Comparison of ENCODE assay signal across 9 cellular contexts in genomic region chr19:18289471-18290066, GRCh38. TPM values are rescaled to one million over a fixed set of nuclear protein-coding genes. Genes with fewer than 3 reads are reported as not detected.
DNase-seq lines count a peak whose midpoint lies in the region; ATAC-seq and TF ChIP-seq lines count a peak whose summit lies in the region.
"Had no signal": no experiment of that assay in that cellular context is flagged by ENCODE, and none has a peak within 500 bp of the region (broad histone marks: within the 10 kb centered on the region; RNA-seq: fewer than 3 reads in every experiment).

No MANE protein-coding gene starts in this region.

- H3K9me2 ChIP-seq in OCI-LY7 (ENCODE audit: insufficient read depth, low read length) = no peaks in the 10 kb centered on the region

- H3K27ac Mint-ChIP-seq in CD4-positive, alpha-beta memory T cell = peak overlapping the region; percentile 79 to 100 (median 99)
- H3K27ac Mint-ChIP-seq in effector memory CD8-positive, alpha-beta T cell = peak overlapping the region; percentile 89 to 99

- intact Hi-C loops in CD4-positive, alpha-beta memory T cell (cut with micrococcal nuclease) = no loop called here
- intact Hi-C loops in OCI-LY7 (cut with micrococcal nuclease; ENCODE audit: unreplicated experiment) = no loop called here
- intact Hi-C loops in psoas muscle (cut with DNase I) = no loop called here

- peaks cover 0 to 3% of the 10 kb centered on the region in 2 donors for H3K36me3 Mint-ChIP-seq in CD4-positive, alpha-beta memory T cell
- peaks cover 32% of the 10 kb centered on the region for H3K36me3 Mint-ChIP-seq in effector memory CD8-positive, alpha-beta T cell (ENCODE audit: insufficient read depth)

- CTCF ChIA-PET in CD4-positive, alpha-beta memory T cell (lab: Charles Lee; ENCODE audit: partially characterized antibody) = interaction anchor here (0.6 to 2.9 kb wide), 5 partner anchors 8 to 257 kb away, joined by 3 to 8 read pairs (median 3); no protein-coding TSS in a partner anchor
- CTCF ChIA-PET in OCI-LY7 (lab: Charles Lee; ENCODE audit: unreplicated experiment) = no interaction called here

- H3K9me3 ChIP-seq in CD4-positive, alpha-beta memory T cell (ENCODE audit: control insufficient read depth in 1 of 2, low read length in 2 of 2) = no peaks in the 10 kb centered on the region
- H3K9me3 ChIP-seq in OCI-LY7 (ENCODE audit: low read length) = no peaks in the 10 kb centered on the region
- H3K9me3 ChIP-seq in psoas muscle = no peaks in the 10 kb centered on the region
- no peaks in the 10 kb centered on the region for H3K9me3 ChIP-seq in MG63

- peak in 1 of 5 donors; percentile 17 for DNase-seq in CD4-positive, alpha-beta memory T cell
- DNase-seq in OCI-LY7 (ENCODE audit: low spot score) = no peak
- no peak for DNase-seq in effector memory CD8-positive, alpha-beta T cell
- no peak for DNase-seq in psoas muscle
- no peak for DNase-seq in MG63
- DNase-seq in LoVo (ENCODE audit: low spot score) = no peak
- DNase-seq: NCI-H774 had no signal

- H3K4me2 ChIP-seq in OCI-LY7 (ENCODE audit: low read length) = 0 out of 2 replicates have a peak overlapping the region, but pooled peaks have one; percentile 30

- TF ChIP-seq CTCF in OCI-LY7 (conservative IDR thresholded peaks at IDR 0.05; ENCODE audit: low read length) = no peak
- TF ChIP-seq CTCF in psoas muscle (IDR thresholded peaks at IDR 0.05) = no peak

- no peak overlapping the region; the same call in 1 of the 2 replicates for H2AFZ ChIP-seq in OCI-LY7 (ENCODE audit: low read length)

- peaks cover 0 to 2% (median 0%) of the 10 kb centered on the region in 8 donors for H3K9me3 Mint-ChIP-seq in CD4-positive, alpha-beta memory T cell
- H3K9me3 Mint-ChIP-seq in effector memory CD8-positive, alpha-beta T cell = no peaks in the 10 kb centered on the region

- no peaks in the 10 kb centered on the region for H3K27me3 ChIP-seq in CD4-positive, alpha-beta memory T cell (ENCODE audit: insufficient read depth, low read length)
- no peaks in the 10 kb centered on the region for H3K27me3 ChIP-seq in psoas muscle (ENCODE audit: insufficient read depth in 3 of 3, low read length in 2 of 3)
- no peaks in the 10 kb centered on the region for H3K27me3 ChIP-seq in MG63

- POLR2A ChIA-PET in CD4-positive, alpha-beta memory T cell (lab: Charles Lee; ENCODE audit: partially characterized antibody) = interaction anchor here (6.7 to 27.2 kb wide), 3 partner anchors 9 to 31 kb away, joined by 516 to 1691 read pairs (median 1055); partner anchors contain the start of genes JUND and LSM4
- POLR2A ChIA-PET in OCI-LY7 (lab: Charles Lee) = interaction anchor here (0.7 kb wide), 2 partner anchors 52 to 192 kb away, joined by 3 to 8 read pairs; no protein-coding TSS in a partner anchor

- peak overlapping the region in 6 of 8 donors; percentile 53 to 87 (median 73) for H3K4me3 Mint-ChIP-seq in CD4-positive, alpha-beta memory T cell
- peak overlapping the region; percentile 57 to 64 for H3K4me3 Mint-ChIP-seq in effector memory CD8-positive, alpha-beta T cell

- no peaks in the 10 kb centered on the region for H4K20me1 ChIP-seq in OCI-LY7 (ENCODE audit: insufficient read depth, low read length)

- H3K36me3 ChIP-seq in CD4-positive, alpha-beta memory T cell (ENCODE audit: insufficient read depth, low read length) = no peaks in the 10 kb centered on the region
- H3K36me3 ChIP-seq in OCI-LY7 (ENCODE audit: insufficient read depth, low read length) (no peaks in the 10 kb centered on the region), psoas muscle (ENCODE audit: insufficient read depth in 1 of 2, low read depth in 1 of 2) (no peaks in the 10 kb centered on the region), MG63 (no peaks in the 10 kb centered on the region)

- peaks cover 39 to 80% (median 61%) of the 10 kb centered on the region in 4 donors for H3K4me1 Mint-ChIP-seq in CD4-positive, alpha-beta memory T cell
- H3K4me1 Mint-ChIP-seq in effector memory CD8-positive, alpha-beta T cell (ENCODE audit: low read depth in 2 of 2) = peaks cover 48 to 58% of the 10 kb centered on the region in 2 donors

- no TSS peak for BruUV-seq in OCI-LY7 (replicated peaks; lab: Mats Ljungman, UMichigan)

- no peaks in the 10 kb centered on the region for H3K79me2 ChIP-seq in OCI-LY7 (ENCODE audit: insufficient read depth, low read depth, low read length)

- H3K4me1 ChIP-seq in CD4-positive, alpha-beta memory T cell (ENCODE audit: insufficient read depth, low read length) = peaks cover 68% of the 10 kb centered on the region
- H3K4me1 ChIP-seq in OCI-LY7 (ENCODE audit: insufficient read depth, low read length, poor library complexity, severe bottlenecking) = peaks cover 59% of the 10 kb centered on the region
- H3K4me1 ChIP-seq in psoas muscle = peaks cover 14% of the 10 kb centered on the region

- WGBS in psoas muscle, 3 donors = 69 to 72% (median 70%) methylated on average over 10 of the region's 10 CpGs

- H3K4me3 ChIP-seq in CD4-positive, alpha-beta memory T cell (ENCODE audit: low read length in 2 of 2) = no peak overlapping the region
- no peak overlapping the region for H3K4me3 ChIP-seq in OCI-LY7 (ENCODE audit: low read depth, low read length, poor library complexity, severe bottlenecking)
- H3K4me3 ChIP-seq in psoas muscle = no peak overlapping the region
- H3K4me3 ChIP-seq in MG63 = no peak overlapping the region

- ATAC-seq in effector memory CD8-positive, alpha-beta T cell (replicated peaks) = no peak
- no peak for ATAC-seq in psoas muscle
- ATAC-seq in GM18519 (IDR thresholded peaks at IDR 0.05; ENCODE audit: low FRiP score, unreplicated experiment) = no peak
- no peak for ATAC-seq in HG02852 (IDR thresholded peaks at IDR 0.05; ENCODE audit: unreplicated experiment)

- no peaks in the 10 kb centered on the region for H3K27me3 Mint-ChIP-seq in CD4-positive, alpha-beta memory T cell
- H3K27me3 Mint-ChIP-seq in effector memory CD8-positive, alpha-beta T cell = no peaks in the 10 kb centered on the region

- H3K27ac ChIP-seq in CD4-positive, alpha-beta memory T cell (ENCODE audit: low read depth, low read length) = peak overlapping the region; percentile 98
- H3K27ac ChIP-seq in OCI-LY7 (ENCODE audit: low read depth, low read length, poor library complexity, severe bottlenecking) (no peak overlapping the region), psoas muscle (peak overlapping the region; percentile 97)

RNA-seq across cellular contexts. Expression of gene JUND, which starts 8.1 kb away (rescaled TPM):
- 100 to 1,000 TPM; 163 TPM for total RNA-seq in CD4-positive, alpha-beta memory T cell
- 100 to 1,000 TPM in 1 of 2 donors, 10 to 100 TPM in 1; 16.5 to 133 TPM for polyA plus RNA-seq in CD4-positive, alpha-beta memory T cell
- 138 and 144 TPM in 2 replicates for total RNA-seq in OCI-LY7 (2014; rRNA removed; shearing (Covaris generic))
- total RNA-seq in OCI-LY7 (2022) (79.0 and 92.6 TPM in 2 replicates), psoas muscle (10 to 100 TPM; 68.0 to 77.1 (median 72.1) TPM)
- polyA plus RNA-seq in psoas muscle = 10 to 100 TPM; 22.7 to 40.3 (median 38.9) TPM
- total RNA-seq in MG63 (2014; rRNA removed; shearing (Covaris generic); ENCODE audit: low replicate concordance) = 85.7 and 102 TPM in 2 replicates

RNA-seq across cellular contexts. Expression of gene IQCN, which starts 15.3 kb away (rescaled TPM):
- 1 to 10 TPM; 5.5 to 5.8 TPM for total RNA-seq in CD4-positive, alpha-beta memory T cell
- 1 to 10 TPM in 1 of 2 donors, under 1 TPM in 1; 0.13 to 1.8 TPM for polyA plus RNA-seq in CD4-positive, alpha-beta memory T cell
- total RNA-seq in OCI-LY7 (2014; rRNA removed; shearing (Covaris generic)) = 0.38 and 3.7 TPM in 2 replicates
- total RNA-seq in OCI-LY7 (2022) = 1.1 and 2.6 TPM in 2 replicates
- total RNA-seq in psoas muscle = 1 to 10 TPM in 1 of 4 donors, under 1 TPM in 3; 0.32 to 1.5 (median 0.43) TPM
- under 1 TPM; 0.12 to 0.57 (median 0.17) TPM for polyA plus RNA-seq in psoas muscle
- 0.03 and 0.05 TPM in 2 replicates for total RNA-seq in MG63 (2014; rRNA removed; shearing (Covaris generic); ENCODE audit: low replicate concordance)

RNA-seq across cellular contexts. Expression of gene LSM4, which starts 33.3 kb away (rescaled TPM):
- 10 to 100 TPM; 64.2 to 65.0 TPM for total RNA-seq in CD4-positive, alpha-beta memory T cell
- 100 to 1,000 TPM; 121 to 164 TPM for polyA plus RNA-seq in CD4-positive, alpha-beta memory T cell
- total RNA-seq in OCI-LY7 (2014; rRNA removed; shearing (Covaris generic)) = 451 and 482 TPM in 2 replicates
- total RNA-seq in OCI-LY7 (2022) = 232 and 252 TPM in 2 replicates
- 100 to 1,000 TPM in 2 of 4 donors, 10 to 100 TPM in 2; 87.9 to 136 (median 112) TPM for total RNA-seq in psoas muscle
- polyA plus RNA-seq in psoas muscle = 100 to 1,000 TPM; 118 to 215 (median 139) TPM
- 335 and 636 TPM in 2 replicates for total RNA-seq in MG63 (2014; rRNA removed; shearing (Covaris generic); ENCODE audit: low replicate concordance)

RNA-seq across cellular contexts. Expression of gene PGPEP1, which starts 50.8 kb away (rescaled TPM):
- 10 to 100 TPM; 46.2 to 49.2 TPM for total RNA-seq in CD4-positive, alpha-beta memory T cell
- 1 to 10 TPM; 6.8 to 8.0 TPM for polyA plus RNA-seq in CD4-positive, alpha-beta memory T cell
- total RNA-seq in OCI-LY7 (2014; rRNA removed; shearing (Covaris generic)) = 15.2 and 18.9 TPM in 2 replicates
- total RNA-seq in OCI-LY7 (2022) = 44.1 and 54.5 TPM in 2 replicates
- total RNA-seq in psoas muscle = 10 to 100 TPM; 18.3 to 47.8 (median 31.7) TPM
- polyA plus RNA-seq in psoas muscle = 10 to 100 TPM in 1 of 3 donors, 1 to 10 TPM in 2; 8.0 to 13.8 (median 9.1) TPM
- 5.5 and 11.2 TPM in 2 replicates for total RNA-seq in MG63 (2014; rRNA removed; shearing (Covaris generic); ENCODE audit: low replicate concordance)
